ENCODE assay signal across 8 cellular contexts in genomic region chr6:136989591-136990578, GRCh38. TPM values are rescaled to one million over a fixed set of nuclear protein-coding genes. Genes with fewer than 3 reads are reported as not detected.
DNase-seq lines count a peak whose midpoint lies in the region; ATAC-seq and TF ChIP-seq lines count a peak whose summit lies in the region.

No MANE protein-coding gene starts in this region.

- H3K27ac ChIP-seq in skeletal muscle tissue (ENCODE audit: low read depth, low read length): no peak overlapping the region

- no peak for TF ChIP-seq CTCF in WI38 (IDR thresholded peaks at IDR 0.05; ENCODE audit: low read depth, low read length)

- in situ Hi-C loops in HAP-1 (cut with MboI; ENCODE audit: low sequenced_read_pairs): no loop called here

- H3K4me3 ChIP-seq in HAP-1 (peak overlapping the region; percentile 21), WI38 (ENCODE audit: low read depth, low read length) (peak overlapping the region; percentile 24), iPS-11a (ENCODE audit: low read depth, low read length) (peak overlapping the region; percentile 63), skeletal muscle tissue (ENCODE audit: low read length in 3 of 3) (peak overlapping the region; percentile 59 to 67 (median 67))

- H3K9ac ChIP-seq in skeletal muscle tissue (ENCODE audit: low read depth in 1 of 3, low read length in 3 of 3): peak overlapping the region in 2 of 3 donors; percentile 10 to 33

- H3K9me3 ChIP-seq in HAP-1 (no peaks in the 10 kb centered on the region), skeletal muscle tissue (ENCODE audit: control insufficient read depth in 3 of 3, low read length in 3 of 3) (no peaks in the 10 kb centered on the region)

- no peaks in the 10 kb centered on the region for H3K36me3 ChIP-seq in HAP-1 (replicated peaks)
- H3K36me3 ChIP-seq in skeletal muscle tissue (ENCODE audit: control insufficient read depth in 3 of 3, insufficient read depth in 3 of 3, low read length in 3 of 3): no peaks in the 10 kb centered on the region

- H3K27me3 ChIP-seq in HAP-1 (ENCODE audit: low read depth): no peaks in the 10 kb centered on the region; the same call in 1 of the 2 replicates
- peaks cover 20 to 27% (median 25%) of the 10 kb centered on the region in 3 donors for H3K27me3 ChIP-seq in skeletal muscle tissue (ENCODE audit: control insufficient read depth in 3 of 3, insufficient read depth in 3 of 3, low read length in 3 of 3)

- H3K4me1 ChIP-seq in HAP-1: peaks cover 18% of the 10 kb centered on the region
- H3K4me1 ChIP-seq in skeletal muscle tissue (ENCODE audit: control insufficient read depth in 3 of 3, insufficient read depth in 3 of 3, low read length in 3 of 3): peaks cover 6 to 9% (median 8%) of the 10 kb centered on the region in 3 donors

- ATAC-seq in GM18517 (IDR thresholded peaks at IDR 0.05; ENCODE audit: unreplicated experiment) (no peak), GM21515 (IDR thresholded peaks at IDR 0.05; ENCODE audit: unreplicated experiment) (no peak), GM18505 (IDR thresholded peaks at IDR 0.05; ENCODE audit: unreplicated experiment) (no peak)

- DNase-seq in HAP-1 (ENCODE audit: low spot score in 2 of 2) (peak in 1 of 2 experiments; percentile 56), COLO829 (ENCODE audit: low spot score) (no peak)

- TF ChIP-seq POLR2A in GM18505 (IDR thresholded peaks at IDR 0.05; ENCODE audit: borderline replicate concordance, extremely low read depth, insufficient read depth, insufficient read length): no peak

RNA-seq across cellular contexts. Expression of gene IL20RA, which starts 54.9 kb away (rescaled TPM):
- total RNA-seq in skeletal muscle tissue: 9.9 TPM
